ENCODE assay signal across 8 cellular contexts in genomic region chr6:73586416-73586974, GRCh38.
DNase-seq lines count a peak whose midpoint lies in the region; TF ChIP-seq lines count a peak whose summit lies in the region.

No MANE protein-coding gene starts in this region.

- TF ChIP-seq CTCF in NB4 (IDR thresholded peaks at IDR 0.05; ENCODE audit: low read depth, low read length) = no peak

- peak overlapping the region; percentile 98 for H3K27ac Mint-ChIP-seq in activated naive CD4-positive, alpha-beta T cell treated with anti-CD3 and anti-CD28 coated beads, Interleukin-2, amount 10 ng/mL, durations not matched to agents 7 days and 5 days

- peak overlapping the region; percentile 71 for H3K4me3 ChIP-seq in NB4 (ENCODE audit: low read depth, low read length)

- H3K36me3 Mint-ChIP-seq in activated naive CD4-positive, alpha-beta T cell treated with anti-CD3 and anti-CD28 coated beads, Interleukin-2, amount 10 ng/mL, durations not matched to agents 7 days and 5 days = peaks cover 1% of the 10 kb centered on the region

- peak; percentile 0 for TF ChIP-seq POLR2A in NB4 (IDR thresholded peaks at IDR 0.05; ENCODE audit: extremely low read depth, insufficient read length)

- peak overlapping the region; percentile 59 for H3K4me3 Mint-ChIP-seq in activated naive CD4-positive, alpha-beta T cell treated with anti-CD3 and anti-CD28 coated beads, Interleukin-2, amount 10 ng/mL, durations not matched to agents 7 days and 5 days

- H3K9me3 Mint-ChIP-seq in activated naive CD4-positive, alpha-beta T cell treated with anti-CD3 and anti-CD28 coated beads, Interleukin-2, amount 10 ng/mL, durations not matched to agents 7 days and 5 days = no peaks in the 10 kb centered on the region

- H3K27me3 Mint-ChIP-seq in activated naive CD4-positive, alpha-beta T cell treated with anti-CD3 and anti-CD28 coated beads, Interleukin-2, amount 10 ng/mL, durations not matched to agents 7 days and 5 days = no peaks in the 10 kb centered on the region

- CTCF ChIA-PET in activated naive CD4-positive, alpha-beta T cell treated with anti-CD3 and anti-CD28 coated beads, Interleukin-2, amount 10 ng/mL, durations not matched to agents 7 days and 5 days (lab: Charles Lee) = interaction anchor here (0.7 to 2.0 kb wide), 6 partner anchors 14 to 71 kb away, joined by 3 to 4 read pairs (median 4); no protein-coding TSS in a partner anchor

- H3K4me1 Mint-ChIP-seq in activated naive CD4-positive, alpha-beta T cell treated with anti-CD3 and anti-CD28 coated beads, Interleukin-2, amount 10 ng/mL, durations not matched to agents 7 days and 5 days = peaks cover 24% of the 10 kb centered on the region

- no peak for DNase-seq in activated naive CD4-positive, alpha-beta T cell treated with anti-CD3 and anti-CD28 coated beads, Interleukin-2, amount 10 ng/mL, durations not matched to agents 7 days and 5 days
- no peak for DNase-seq in activated naive CD4-positive, alpha-beta T cell treated with anti-CD3 and anti-CD28 coated beads, Interleukin-2, amount 50 U/mL, for 16 hours
- peak; percentile 55 for DNase-seq in NB4 (ENCODE audit: low read depth)
- DNase-seq in dermis blood vessel endothelial cell = peak; percentile 37
- DNase-seq in myocyte (ENCODE audit: low read depth) = peak; percentile 71
- no peak for DNase-seq in NCI-H345 treated with DMSO at 0.1 percent for 48 hours (lab: John Stamatoyannopoulos, UW; ENCODE audit: unreplicated experiment)
- no peak for DNase-seq in NCI-H1694 (lab: John Stamatoyannopoulos, UW)
- DNase-seq in amniotic stem cell (lab: John Stamatoyannopoulos, UW) = no peak

Comparison
In these comparisons a context has a peak if more than half of its experiments do, and no peak if none do; other contexts are left out.
1. DNase-seq: peak in NB4 (single experiment), dermis blood vessel endothelial cell (single experiment) and myocyte (single experiment); none in activated naive CD4-positive, alpha-beta T cell treated with anti-CD3 and anti-CD28 coated beads, Interleukin-2, amount 10 ng/mL, durations not matched to agents 7 days and 5 days (single experiment), activated naive CD4-positive, alpha-beta T cell treated with anti-CD3 and anti-CD28 coated beads, Interleukin-2, amount 50 U/mL, for 16 hours (single experiment), NCI-H345 treated with DMSO at 0.1 percent for 48 hours (single experiment), NCI-H1694 (single experiment) and amniotic stem cell (single experiment).